Comparison of ENCODE assay signal across 17 cellular contexts in the genomic region with DNA sequence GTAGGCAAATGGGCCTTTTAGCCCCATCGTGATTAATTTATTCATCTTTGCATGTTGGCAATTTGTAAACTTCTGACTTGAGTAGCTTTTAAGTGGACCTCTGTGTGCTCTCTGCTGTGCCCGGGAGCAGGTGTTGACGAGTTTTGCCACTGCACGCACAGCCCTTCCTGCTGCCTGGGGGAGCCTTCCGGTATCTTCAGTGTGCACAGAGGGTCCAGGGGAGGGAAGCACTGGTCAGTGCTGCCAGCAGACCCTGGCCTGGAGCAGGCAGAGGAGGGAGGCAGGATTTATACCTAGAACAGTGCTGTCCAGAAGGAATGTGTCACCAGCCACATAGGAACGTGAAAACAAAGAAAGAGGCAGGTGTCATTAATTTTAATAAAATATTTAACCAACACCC.
A peak's percentile ranks its signal among the peaks of the same experiment; 100 is the strongest.
DNase-seq lines count a peak whose midpoint lies in the region; ATAC-seq and TF ChIP-seq lines count a peak whose summit lies in the region.
"Had no signal": no experiment of that assay in that cellular context is flagged by ENCODE, and none has a peak within 500 bp of the region (broad histone marks: within the 10 kb centered on the region; RNA-seq: fewer than 3 reads in every experiment).

No MANE protein-coding gene starts in this region.

- ATAC-seq in left cardiac atrium (no peak), upper lobe of right lung (no peak)
- ATAC-seq: HCT116, K562 had no signal

- no peaks in the 10 kb centered on the region for H3K27me3 ChIP-seq in endodermal cell (ENCODE audit: control insufficient read depth, insufficient read depth, low read length, poor library complexity, severe bottlenecking)
- no peaks in the 10 kb centered on the region for H3K27me3 ChIP-seq in upper lobe of right lung

- TF ChIP-seq CTCF in endodermal cell (conservative IDR thresholded peaks at IDR 0.05) (no peak), upper lobe of right lung (IDR thresholded peaks at IDR 0.05) (no peak), osteocyte (IDR thresholded peaks at IDR 0.05) (no peak)

- DNase-seq in cardiac septum (ENCODE audit: low spot score) = peak; percentile 46
- no peak for DNase-seq in left cardiac atrium
- peak; percentile 50 for DNase-seq in NCI-H510A treated with DMSO at 0.1 percent for 48 hours (lab: John Stamatoyannopoulos, UW)
- DNase-seq in endodermal cell = peak; percentile 24
- DNase-seq in upper lobe of right lung = peak; percentile 37
- no peak for DNase-seq in osteocyte (ENCODE audit: extremely low spot score, unreplicated experiment)
- no peak for DNase-seq in NCI-H446 treated with DMSO at 0.1 percent for 48 hours (lab: John Stamatoyannopoulos, UW)
- no peak for DNase-seq in OCI-M2 (lab: John Stamatoyannopoulos, UW; ENCODE audit: unreplicated experiment)
- DNase-seq: activated CD8-positive, alpha-beta memory T cell treated with anti-CD3 and anti-CD28 coated beads for 24 hours; anterior cingulate cortex; SIG-M5; small intestine; stimulated activated CD4-positive, alpha-beta T cell treated with anti-CD3 and anti-CD28 coated beads, Interleukin-4, amount 100 ng/mL, for 24 hours had no signal

- no peak overlapping the region for H3K4me3 ChIP-seq in endodermal cell (ENCODE audit: low read length)
- no peak overlapping the region for H3K4me3 ChIP-seq in upper lobe of right lung
- H3K4me3 ChIP-seq: K562 had no signal

- intact Hi-C loops in cardiac septum (cut with DNase I) = no loop called here
- intact Hi-C loops in left cardiac atrium (cut with DNase I) = no loop called here
- intact Hi-C loops in upper lobe of right lung (cut with DNase I) = no loop called here

- H3K4me1 ChIP-seq in endodermal cell (ENCODE audit: control insufficient read depth, insufficient read depth, low read length) (no peaks in the 10 kb centered on the region), upper lobe of right lung (no peaks in the 10 kb centered on the region)

- H3K4me3 Mint-ChIP-seq in endodermal cell (no peak overlapping the region), osteocyte (ENCODE audit: unreplicated experiment) (no peak overlapping the region)
- H3K4me3 Mint-ChIP-seq: T-helper 1 cell treated with Interleukin-12 subunit alpha and Interleukin-12 subunit beta and Interleukin-4 antibody, amounts not matched to agents 30 μg/mL and 1 μg/mL, for 36 hours had no signal

- H3K27me3 Mint-ChIP-seq in endodermal cell (ENCODE audit: insufficient read depth) (no peaks in the 10 kb centered on the region), osteocyte (ENCODE audit: unreplicated experiment) (no peaks in the 10 kb centered on the region)
- H3K27me3 Mint-ChIP-seq: progenitor cell of endocrine pancreas had no signal

- no peak overlapping the region for H3K9ac ChIP-seq in endodermal cell (ENCODE audit: extremely low read depth, low read length, poor library complexity, severe bottlenecking)

- H3K4me1 Mint-ChIP-seq in endodermal cell (no peaks in the 10 kb centered on the region), osteocyte (ENCODE audit: unreplicated experiment) (peaks cover 3% of the 10 kb centered on the region)

- H3K27ac ChIP-seq in endodermal cell (ENCODE audit: low read depth, low read length) = no peak overlapping the region
- H3K27ac ChIP-seq in upper lobe of right lung = no peak overlapping the region

- H3K9me3 ChIP-seq in endodermal cell (ENCODE audit: control insufficient read depth, low read length) (peaks cover 10% of the 10 kb centered on the region), upper lobe of right lung (no peaks in the 10 kb centered on the region)

- H3K27ac Mint-ChIP-seq in endodermal cell (peak overlapping the region; percentile 32), osteocyte (ENCODE audit: unreplicated experiment) (no peak overlapping the region)
- H3K27ac Mint-ChIP-seq: progenitor cell of endocrine pancreas; T-helper 1 cell treated with Interleukin-12 subunit alpha and Interleukin-12 subunit beta and Interleukin-4 antibody, amounts not matched to agents 30 μg/mL and 1 μg/mL, for 36 hours had no signal

- H3K9me3 Mint-ChIP-seq in endodermal cell = peaks cover 10% of the 10 kb centered on the region
- H3K9me3 Mint-ChIP-seq in osteocyte (ENCODE audit: unreplicated experiment) = no peaks in the 10 kb centered on the region
- H3K9me3 Mint-ChIP-seq: T-helper 1 cell treated with Interleukin-12 subunit alpha and Interleukin-12 subunit beta and Interleukin-4 antibody, amounts not matched to agents 30 μg/mL and 1 μg/mL, for 36 hours had no signal

- 88 to 93% methylated on average over 4 to 5 of the region's 6 CpGs for WGBS in endodermal cell (ENCODE audit: insufficient coverage in 1 of 2, insufficient read length in 1 of 2), 2 experiments

- peaks cover 15% of the 10 kb centered on the region for H3K36me3 Mint-ChIP-seq in endodermal cell (ENCODE audit: low read depth)
- peaks cover 3% of the 10 kb centered on the region for H3K36me3 Mint-ChIP-seq in osteocyte (ENCODE audit: unreplicated experiment)

- H3K36me3 ChIP-seq in endodermal cell (ENCODE audit: control insufficient read depth, insufficient read depth, low read length) (no peaks in the 10 kb centered on the region), upper lobe of right lung (no peaks in the 10 kb centered on the region)

Comparison
In these comparisons a context has a peak if more than half of its experiments do, and no peak if none do; other contexts are left out.
1. DNase-seq: peak in cardiac septum (single experiment), NCI-H510A treated with DMSO at 0.1 percent for 48 hours (single experiment), endodermal cell (single experiment) and upper lobe of right lung (single experiment); none in left cardiac atrium (single experiment), osteocyte (single experiment), NCI-H446 treated with DMSO at 0.1 percent for 48 hours (single experiment) and OCI-M2 (single experiment).